8 cellular contexts compared by ENCODE assay signal in the genomic region with DNA sequence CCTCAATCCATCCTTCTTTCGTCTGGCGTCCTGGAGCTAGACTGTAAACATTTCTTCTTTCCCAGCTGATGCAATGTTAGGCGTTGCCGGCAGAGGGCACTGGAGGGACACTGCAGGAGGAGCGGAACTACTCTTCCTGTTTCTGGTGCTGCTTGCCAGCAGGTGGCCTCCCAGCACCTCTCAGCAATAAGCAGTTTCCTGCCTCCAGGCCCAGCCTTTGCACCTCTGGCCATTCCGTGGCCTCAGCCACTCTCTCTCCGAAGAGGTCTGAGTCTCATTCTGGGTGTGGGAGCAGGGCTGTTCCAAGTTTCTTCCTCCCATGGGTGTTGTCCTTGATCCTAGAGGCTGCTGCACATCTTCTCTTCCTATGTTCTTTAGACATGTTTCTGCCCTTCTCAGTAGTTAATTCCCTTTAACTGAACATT. TPM values are rescaled to one million over a fixed set of nuclear protein-coding genes. Genes with fewer than 3 reads are reported as not detected.
DNase-seq lines count a peak whose midpoint lies in the region; ATAC-seq and TF ChIP-seq lines count a peak whose summit lies in the region.

No MANE protein-coding gene starts in this region.

- peak; percentile 89 for ATAC-seq in GM21390 (IDR thresholded peaks at IDR 0.05; ENCODE audit: unreplicated experiment)

- no peaks in the 10 kb centered on the region for H4K20me1 ChIP-seq in OCI-LY3 (ENCODE audit: insufficient read depth, low read length)

- no peaks in the 10 kb centered on the region for H3K79me2 ChIP-seq in OCI-LY3 (ENCODE audit: low read length)

- DNase-seq in COLO829 (ENCODE audit: low spot score), result peak; percentile 90
- DNase-seq in activated CD8-positive, alpha-beta memory T cell treated with anti-CD3 and anti-CD28 coated beads, Interleukin-2, amount 50 U/mL, for 24 hours (ENCODE audit: extremely low read depth), result peak; percentile 74
- DNase-seq in epithelial cell of esophagus (ENCODE audit: low read depth), result peak; percentile 87
- peak; percentile 88 for DNase-seq in myocyte (ENCODE audit: low read depth)
- peak; percentile 72 for DNase-seq in stimulated activated CD8-positive, alpha-beta memory T cell treated with anti-CD3 and anti-CD28 coated beads, Interleukin-7, amount 100 ng/mL, for 4 hours (ENCODE audit: low read depth in 2 of 2)

- no peak for TF ChIP-seq EP300 in Ishikawa (IDR thresholded peaks at IDR 0.05; ENCODE audit: borderline replicate concordance)

- no peaks in the 10 kb centered on the region for H3K27me3 ChIP-seq in OCI-LY3 (ENCODE audit: low read depth, low read length)

- H3K36me3 ChIP-seq in OCI-LY3 (replicated peaks; ENCODE audit: low read depth, low read length), result no peaks in the 10 kb centered on the region

- H3K4me1 ChIP-seq in OCI-LY3 (ENCODE audit: low read length), result peaks cover 4% of the 10 kb centered on the region; the same call in 1 of the 2 replicates

- no peak overlapping the region for H3K27ac ChIP-seq in OCI-LY3 (ENCODE audit: low read length)

- H3K4me2 ChIP-seq in OCI-LY3 (ENCODE audit: low read length), result peak overlapping the region; percentile 74

- H3K4me3 ChIP-seq in OCI-LY3 (ENCODE audit: low read length), result peak overlapping the region; percentile 72
- H3K4me3 ChIP-seq in epithelial cell of esophagus (ENCODE audit: low read length), result no peak overlapping the region

- TF ChIP-seq RAD21 in Ishikawa (IDR thresholded peaks at IDR 0.05; ENCODE audit: low read depth), result peak; percentile 100

- peak overlapping the region; percentile 48 for H3K9ac ChIP-seq in OCI-LY3 (ENCODE audit: low read length)

- no peaks in the 10 kb centered on the region for H3K9me3 ChIP-seq in OCI-LY3 (ENCODE audit: insufficient read depth, low read length)

- H2AFZ ChIP-seq in OCI-LY3 (ENCODE audit: low read depth, low read length), result peak overlapping the region; percentile 97

- TF ChIP-seq CTCF in OCI-LY3 (IDR thresholded peaks at IDR 0.05; ENCODE audit: low read depth, low read length), result peak; percentile 100
- TF ChIP-seq CTCF in epithelial cell of esophagus (IDR thresholded peaks at IDR 0.05; ENCODE audit: insufficient read depth, low read depth, low read length, missing control alignments), result peak; percentile 100

TF ChIP-seq in Ishikawa, 13 proteins besides CTCF, POLR2A, EP300 and RAD21:
- 0 out of 2 replicates have a peak, but pooled peaks have one; percentile 27 for TF ChIP-seq CEBPB (IDR thresholded peaks at IDR 0.05)
- TF ChIP-seq ZBTB7A (IDR thresholded peaks at IDR 0.05; ENCODE audit: low read depth), result no peak
- TF ChIP-seq FOXM1 (IDR thresholded peaks at IDR 0.05; ENCODE audit: borderline replicate concordance, low read depth), result no peak
- no peak for TF ChIP-seq NFIC (IDR thresholded peaks at IDR 0.05)

RNA-seq across cellular contexts. Expression of gene ASPG, which starts 7.5 kb away (rescaled TPM):
- not detected in 2 replicates for total RNA-seq in myocyte
- not detected for polyA plus RNA-seq in myocyte (2012)
